In genomic region chr12:109473006-109473405, GRCh38 we compare ENCODE assay signal across 10 cellular contexts.
"Had no signal": no experiment of that assay in that cellular context is flagged by ENCODE, and none has a peak within 500 bp of the region (broad histone marks: within the 10 kb centered on the region; RNA-seq: fewer than 3 reads in every experiment).

No MANE protein-coding gene starts in this region.

- H3K9ac ChIP-seq: parathyroid adenoma had no signal

- DNase-seq: activated CD4-positive, alpha-beta T cell treated with anti-CD3 and anti-CD28 coated beads, Interleukin-2, amount 50 U/mL, for 1 hour; amygdala; brain microvascular endothelial cell; kidney glomerular epithelial cell; SHP77 treated with DMSO at 0.1 percent for 48 hours; small intestine had no signal

- FAIRE-seq: small intestine had no signal

- H3K27ac ChIP-seq: brain microvascular endothelial cell, hepatocyte, parathyroid adenoma had no signal

- H3K4me3 ChIP-seq: hepatocyte, lung had no signal

- H3K27me3 ChIP-seq: brain microvascular endothelial cell, hepatocyte had no signal

- ATAC-seq: activated naive CD4-positive, alpha-beta T cell treated with anti-CD3 and anti-CD28 coated beads, Interleukin-2, amount 50 U/mL, for 72 hours had no signal
